1 cellular context compared by ENCODE assay signal in genomic region chr3:170555329-170555728, GRCh38.
TF ChIP-seq lines count a peak whose summit lies in the region.

No MANE protein-coding gene starts in this region.

TF ChIP-seq in IMR-90, 13 proteins besides CTCF, POLR2A, EP300 and RAD21 (continued from another document):
- no peak for TF ChIP-seq MXI1 (IDR thresholded peaks at IDR 0.05; ENCODE audit: borderline replicate concordance, low read depth, low read length)
